22 cellular contexts compared by ENCODE assay signal in genomic region chr1:47317841-47318240, GRCh38. TPM values are rescaled to one million over a fixed set of nuclear protein-coding genes. Genes with fewer than 3 reads are reported as not detected.
DNase-seq lines count a peak whose midpoint lies in the region; ATAC-seq and TF ChIP-seq lines count a peak whose summit lies in the region.
"Had no signal": no experiment of that assay in that cellular context is flagged by ENCODE, and none has a peak within 500 bp of the region (broad histone marks: within the 10 kb centered on the region; RNA-seq: fewer than 3 reads in every experiment).

No MANE protein-coding gene starts in this region.

- H3K9me3 ChIP-seq in HCT116 (ENCODE audit: control insufficient read depth in 1 of 2, insufficient read depth in 1 of 2, low read depth in 1 of 2, low read length in 2 of 2): no peaks in the 10 kb centered on the region
- H3K9me3 ChIP-seq in adipocyte (ENCODE audit: control insufficient read depth, low read length): no peaks in the 10 kb centered on the region
- no peaks in the 10 kb centered on the region for H3K9me3 ChIP-seq in smooth muscle cell (replicated peaks; ENCODE audit: low read depth)
- H3K9me3 ChIP-seq: body of pancreas, psoas muscle, SJSA1, thyroid gland had no signal

- no peak for TF ChIP-seq CTCF in HCT116 (IDR thresholded peaks at IDR 0.05 in 2 of 3, conservative IDR thresholded peaks at IDR 0.05 in 1 of 3; ENCODE audit: borderline replicate concordance in 1 of 3, insufficient read depth in 1 of 3, low read depth in 2 of 3, low read length in 2 of 3)
- no peak for TF ChIP-seq CTCF in fibroblast of villous mesenchyme (IDR thresholded peaks at IDR 0.05; ENCODE audit: insufficient read depth, low read depth, low read length)
- TF ChIP-seq CTCF in smooth muscle cell (IDR thresholded peaks at IDR 0.05; ENCODE audit: borderline replicate concordance, insufficient read depth, poor library complexity, severe bottlenecking): no peak

- no peaks in the 10 kb centered on the region for H3K36me3 ChIP-seq in HCT116 (ENCODE audit: control insufficient read depth in 1 of 2, insufficient read depth in 2 of 2, low read length in 2 of 2)
- no peaks in the 10 kb centered on the region for H3K36me3 ChIP-seq in adipocyte (ENCODE audit: control insufficient read depth, insufficient read depth, low read length, severe bottlenecking)
- H3K36me3 ChIP-seq in smooth muscle cell (ENCODE audit: low read depth): no peaks in the 10 kb centered on the region
- H3K36me3 ChIP-seq: thyroid gland had no signal

- H3K4me2 ChIP-seq in HCT116 (ENCODE audit: low read length): no peak overlapping the region
- H3K4me2 ChIP-seq in smooth muscle cell: no peak overlapping the region

- CTCF ChIA-PET in HCT116 (lab: Charles Lee): interaction anchor here (1.2 to 2.5 kb wide), 4 partner anchors 11 to 139 kb away, joined by 3 to 15 read pairs (median 8); partner anchors contain the start of gene CMPK1

- no peak overlapping the region for H3K4me3 ChIP-seq in HCT116 (replicated peaks in 1 of 2; ENCODE audit: low read depth in 1 of 2, low read length in 2 of 2)
- H3K4me3 ChIP-seq in adipocyte (ENCODE audit: low read length): no peak overlapping the region
- H3K4me3 ChIP-seq in fibroblast of villous mesenchyme (ENCODE audit: low read depth, low read length): no peak overlapping the region
- no peak overlapping the region for H3K4me3 ChIP-seq in smooth muscle cell
- H3K4me3 ChIP-seq: body of pancreas, psoas muscle, SJSA1, thyroid gland had no signal

- no peaks in the 10 kb centered on the region for H3K9me2 ChIP-seq in HCT116 (ENCODE audit: insufficient read depth)

- no peak for TF ChIP-seq POLR2A in HCT116 (IDR thresholded peaks at IDR 0.05; ENCODE audit: borderline replicate concordance, extremely low read depth, insufficient read depth, insufficient read length)

- H3K79me2 ChIP-seq in HCT116 (ENCODE audit: insufficient read depth, low read length): peaks cover 10% of the 10 kb centered on the region
- H3K79me2 ChIP-seq in smooth muscle cell (ENCODE audit: low read depth): peaks cover under 1% of the 10 kb centered on the region

- H3K27me3 ChIP-seq in HCT116 (ENCODE audit: insufficient read depth, low read length) (no peaks in the 10 kb centered on the region), adipocyte (replicated peaks; ENCODE audit: control insufficient read depth, insufficient read depth, low read length) (no peaks in the 10 kb centered on the region), smooth muscle cell (ENCODE audit: low read depth) (no peaks in the 10 kb centered on the region)
- H3K27me3 ChIP-seq: body of pancreas, SJSA1, thyroid gland had no signal

- intact Hi-C loops in HCT116 (cut with micrococcal nuclease) (no loop called here), Right ventricle myocardium inferior (cut with DNase I) (no loop called here)

- DNase-seq in HCT116 (ENCODE audit: low read depth, low spot score) (no peak), adipocyte (ENCODE audit: low read depth) (peak; percentile 65), fibroblast of villous mesenchyme (ENCODE audit: low read depth) (peak; percentile 19), smooth muscle cell (lab: John Stamatoyannopoulos, UW; ENCODE audit: unreplicated experiment) (no peak), GF-D8 (lab: John Stamatoyannopoulos, UW) (no peak), Right ventricle myocardium inferior (ENCODE audit: missing footprints) (no peak)
- DNase-seq: activated CD8-positive, alpha-beta memory T cell treated with anti-CD3 and anti-CD28 coated beads for 24 hours; activated effector memory CD4-positive, alpha-beta T cell treated with Interleukin-2 at 50 U/mL for 16 hours; body of pancreas; CD8-positive, alpha-beta T cell; effector CD4-positive, alpha-beta T cell; glutamatergic neuron; KBM-7; kidney glomerular epithelial cell; NCI-H1417; NCI-H345; psoas muscle; stimulated activated CD4-positive, alpha-beta T cell treated with anti-CD3 and anti-CD28 coated beads, Interleukin-2, amount 100 ng/mL, for 24 hours; stimulated activated CD8-positive, alpha-beta memory T cell treated with anti-CD3 and anti-CD28 coated beads, Interleukin-4, amount 100 ng/mL, for 48 hours; thyroid gland had no signal

- H3K27ac ChIP-seq in HCT116 (ENCODE audit: low read depth, low read length) (no peak overlapping the region), smooth muscle cell (ENCODE audit: low read depth) (peak overlapping the region; percentile 76)
- H3K27ac ChIP-seq: body of pancreas, psoas muscle, SJSA1, thyroid gland had no signal

- ATAC-seq in HCT116 (no peak), GM19351 (IDR thresholded peaks at IDR 0.05; ENCODE audit: unreplicated experiment) (no peak), Right ventricle myocardium inferior (no peak)
- ATAC-seq: body of pancreas; CD8-positive, alpha-beta T cell; psoas muscle had no signal

- H3K9ac ChIP-seq in HCT116 (ENCODE audit: low read length): no peak overlapping the region
- peak overlapping the region; percentile 59 for H3K9ac ChIP-seq in adipocyte (ENCODE audit: low read length)
- H3K9ac ChIP-seq in smooth muscle cell (ENCODE audit: low read depth): no peak overlapping the region

- POLR2A ChIA-PET in HCT116 (lab: Charles Lee): no interaction called here

- H2AFZ ChIP-seq in HCT116 (ENCODE audit: low read depth, low read length, poor library complexity, severe bottlenecking) (peak overlapping the region; percentile 60), smooth muscle cell (ENCODE audit: low read depth) (peak overlapping the region; percentile 24)

- RAD21 ChIA-PET in HCT116 (lab: Charles Lee; ENCODE audit: low non-redundant PET in 1 of 2, low total read pairs in 2 of 2, uncharacterized antibody in 2 of 2, unreplicated experiment in 2 of 2): no interaction called here

- BruUV-seq in HCT116 (replicated peaks; lab: Mats Ljungman, UMichigan): no TSS peak

- H4K20me1 ChIP-seq in HCT116 (ENCODE audit: insufficient read depth) (no peaks in the 10 kb centered on the region; the same call in 1 of the 2 replicates), smooth muscle cell (ENCODE audit: low read depth) (no peaks in the 10 kb centered on the region)

- 45% methylated on average over 1 of the region's 1 CpG for WGBS in smooth muscle cell (ENCODE audit: low lambda C conversion rate)

- H3F3A ChIP-seq in smooth muscle cell (ENCODE audit: low read depth): peaks cover 12% of the 10 kb centered on the region

- TF ChIP-seq RAD21 in HCT116 (IDR thresholded peaks at IDR 0.05; ENCODE audit: low read depth): no peak

- H3K4me1 ChIP-seq in HCT116 (ENCODE audit: control insufficient read depth in 1 of 2, insufficient read depth in 2 of 2, low read length in 2 of 2): peaks cover 0 to 18% of the 10 kb centered on the region in 2 experiments; a peak in 3 of 4 replicates
- H3K4me1 ChIP-seq in adipocyte (ENCODE audit: control insufficient read depth, insufficient read depth, low read length): peaks cover 19% of the 10 kb centered on the region
- peaks cover 1% of the 10 kb centered on the region for H3K4me1 ChIP-seq in smooth muscle cell (ENCODE audit: low read depth)
- H3K4me1 ChIP-seq: psoas muscle, SJSA1 had no signal

TF ChIP-seq in HCT116, 20 proteins besides CTCF, POLR2A, EP300 and RAD21 (continues in another document):
- TF ChIP-seq FOSL1 (IDR thresholded peaks at IDR 0.05; ENCODE audit: low read depth) (no peak), JUND (IDR thresholded peaks at IDR 0.05) (no peak), EZH2phosphoT487 (IDR thresholded peaks at IDR 0.05; ENCODE audit: borderline replicate concordance) (no peak), POLR2AphosphoS5 (IDR thresholded peaks at IDR 0.05; ENCODE audit: low read depth, low read length) (no peak), SIN3A (IDR thresholded peaks at IDR 0.05; ENCODE audit: low read depth) (no peak), ATF3 (IDR thresholded peaks at IDR 0.05) (no peak), MAX (IDR thresholded peaks at IDR 0.05) (no peak), CEBPB (IDR thresholded peaks at IDR 0.05; ENCODE audit: low read depth) (no peak), ZNF274 (IDR thresholded peaks at IDR 0.05; ENCODE audit: low read depth, low read length) (no peak), EGR1 (IDR thresholded peaks at IDR 0.05; ENCODE audit: low read depth) (no peak)

RNA-seq across cellular contexts. Expression of gene STIL, which starts 3.9 kb away (rescaled TPM):
- total RNA-seq in HCT116 (2021; ENCODE audit: unreplicated experiment) (34.4 TPM), fibroblast of villous mesenchyme (13.2 and 21.2 TPM in 2 replicates), smooth muscle cell (6.1 and 11.9 TPM in 2 replicates), Right ventricle myocardium inferior (0.73 TPM)
- polyA plus RNA-seq in HCT116 (2012): 18.2 and 18.4 TPM in 2 replicates
- 3.9 and 4.6 TPM in 2 replicates for polyA plus RNA-seq in smooth muscle cell

RNA-seq across cellular contexts. Expression of gene CMPK1, which starts 15.7 kb away (rescaled TPM):
- total RNA-seq in HCT116 (2021; ENCODE audit: unreplicated experiment) (78.4 TPM), fibroblast of villous mesenchyme (78.0 and 120 TPM in 2 replicates), smooth muscle cell (105 and 149 TPM in 2 replicates), Right ventricle myocardium inferior (77.4 TPM)
- 23.7 and 29.0 TPM in 2 replicates for polyA plus RNA-seq in HCT116 (2012)
- 68.2 and 75.5 TPM in 2 replicates for polyA plus RNA-seq in smooth muscle cell

Comparison
In these comparisons a context has a peak if more than half of its experiments do, and no peak if none do; other contexts are left out.
1. DNase-seq: peak in adipocyte (single experiment) and fibroblast of villous mesenchyme (single experiment); none in HCT116 (single experiment), smooth muscle cell (single experiment), GF-D8 (single experiment) and Right ventricle myocardium inferior (single experiment).